17 cellular contexts compared by ENCODE assay signal in the genomic region with DNA sequence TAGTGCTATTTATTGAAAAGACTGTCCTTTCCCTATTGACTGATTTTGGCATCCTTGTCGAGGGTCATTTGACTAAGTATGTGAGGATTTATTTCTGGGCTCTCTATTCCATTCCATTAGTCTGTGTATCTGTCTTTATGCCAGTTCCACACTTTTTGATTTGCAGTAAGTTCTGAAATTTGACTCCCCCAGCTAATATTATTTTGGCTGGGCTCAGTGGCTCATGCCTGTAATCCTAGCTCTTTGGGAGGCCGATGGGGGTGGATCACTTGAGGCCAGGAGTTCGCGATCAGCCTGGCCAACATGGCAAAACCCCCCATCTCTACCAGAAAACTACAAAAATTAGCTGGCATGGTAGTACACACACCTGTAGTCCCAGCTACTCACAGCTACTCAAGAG.
"Had no signal": no experiment of that assay in that cellular context is flagged by ENCODE, and none has a peak within 500 bp of the region (broad histone marks: within the 10 kb centered on the region; RNA-seq: fewer than 3 reads in every experiment).

No MANE protein-coding gene starts in this region.

- H3K27ac ChIP-seq: coronary artery, esophagus muscularis mucosa, SJCRH30, stomach, thoracic aorta had no signal

- H3K9me3 ChIP-seq: esophagus muscularis mucosa, mucosa of descending colon, SJCRH30, stomach, thoracic aorta had no signal

- DNase-seq: activated CD4-positive, CD25-positive, alpha-beta regulatory T cell treated with anti-CD3 and anti-CD28 coated beads, Interleukin-2, amount 50 U/mL, for 72 hours; activated naive CD4-positive, alpha-beta T cell treated with anti-CD3 and anti-CD28 coated beads, Interleukin-2, amount 10 ng/mL, durations not matched to agents 7 days and 5 days; activated T-cell treated with anti-CD3 and anti-CD28 coated beads for 4 hours; caudate nucleus; islet precursor cell; mammary epithelial cell; mucosa of descending colon; naive thymus-derived CD8-positive, alpha-beta T cell; nucleus accumbens; SJCRH30; stimulated activated CD4-positive, alpha-beta T cell treated with anti-CD3 and anti-CD28 coated beads, Interleukin-1b, Interleukin-23, amount 100 ng/mL, for 48 hours; stomach had no signal

- H3K4me3 Mint-ChIP-seq: activated naive CD4-positive, alpha-beta T cell treated with anti-CD3 and anti-CD28 coated beads, Interleukin-2, amount 10 ng/mL, durations not matched to agents 7 days and 5 days; naive thymus-derived CD8-positive, alpha-beta T cell had no signal

- H3K27ac Mint-ChIP-seq: activated naive CD4-positive, alpha-beta T cell treated with anti-CD3 and anti-CD28 coated beads, Interleukin-2, amount 10 ng/mL, durations not matched to agents 7 days and 5 days had no signal

- ATAC-seq: left lobe of liver; mucosa of descending colon; naive thymus-derived CD8-positive, alpha-beta T cell; sciatic nerve had no signal

- H3K4me3 ChIP-seq: coronary artery, esophagus muscularis mucosa, mucosa of descending colon, SJCRH30, stomach, thoracic aorta had no signal

- H3K9me3 Mint-ChIP-seq: activated naive CD4-positive, alpha-beta T cell treated with anti-CD3 and anti-CD28 coated beads, Interleukin-2, amount 10 ng/mL, durations not matched to agents 7 days and 5 days; naive thymus-derived CD8-positive, alpha-beta T cell had no signal

- H3K27me3 Mint-ChIP-seq: activated naive CD4-positive, alpha-beta T cell treated with anti-CD3 and anti-CD28 coated beads, Interleukin-2, amount 10 ng/mL, durations not matched to agents 7 days and 5 days; naive thymus-derived CD8-positive, alpha-beta T cell had no signal

- H3K4me1 ChIP-seq: SJCRH30 had no signal
